19 cellular contexts compared by ENCODE assay signal in genomic region chr9:82903503-82903902, GRCh38.
DNase-seq lines count a peak whose midpoint lies in the region; ATAC-seq and TF ChIP-seq lines count a peak whose summit lies in the region.
"Had no signal": no experiment of that assay in that cellular context is flagged by ENCODE, and none has a peak within 500 bp of the region (broad histone marks: within the 10 kb centered on the region; RNA-seq: fewer than 3 reads in every experiment).

No MANE protein-coding gene starts in this region.

- intact Hi-C loops in activated naive CD4-positive, alpha-beta T cell treated with anti-CD3 and anti-CD28 coated beads for 36 hours (cut with micrococcal nuclease) = no loop called here

- H3K9me3 Mint-ChIP-seq in activated naive CD4-positive, alpha-beta T cell treated with anti-CD3 and anti-CD28 coated beads for 36 hours = no peaks in the 10 kb centered on the region
- H3K9me3 Mint-ChIP-seq: stimulated activated effector memory CD8-positive, alpha-beta T cell treated with anti-CD3 and anti-CD28 coated beads, Interleukin-12 subunit alpha, Interleukin-12 subunit beta, amount 100 ng/mL, for 72 hours had no signal

- H3K4me3 ChIP-seq in BE2C (ENCODE audit: low read depth, low read length) = no peak overlapping the region
- H3K4me3 ChIP-seq: cardiac muscle cell, dorsolateral prefrontal cortex had no signal

- in situ Hi-C loops in SK-MEL-5 (cut with HindIII; ENCODE audit: low pct_unique_long_range_greater_than_20kb, low sequenced_read_pairs) = no loop called here

- no peaks in the 10 kb centered on the region for H3K27me3 ChIP-seq in BE2C
- H3K27me3 ChIP-seq: cardiac muscle cell, dorsolateral prefrontal cortex had no signal

- no peaks in the 10 kb centered on the region for H3K27me3 Mint-ChIP-seq in activated naive CD4-positive, alpha-beta T cell treated with anti-CD3 and anti-CD28 coated beads for 36 hours (ENCODE audit: low read depth)

- H3K36me3 Mint-ChIP-seq in activated naive CD4-positive, alpha-beta T cell treated with anti-CD3 and anti-CD28 coated beads for 36 hours (ENCODE audit: low read depth) = no peaks in the 10 kb centered on the region
- H3K36me3 Mint-ChIP-seq: stimulated activated effector memory CD8-positive, alpha-beta T cell treated with anti-CD3 and anti-CD28 coated beads, Interleukin-12 subunit alpha, Interleukin-12 subunit beta, amount 100 ng/mL, for 72 hours had no signal

- H3K4me1 ChIP-seq in BE2C = no peaks in the 10 kb centered on the region

- H3K4me3 Mint-ChIP-seq in activated naive CD4-positive, alpha-beta T cell treated with anti-CD3 and anti-CD28 coated beads for 36 hours = no peak overlapping the region
- H3K4me3 Mint-ChIP-seq: stimulated activated effector memory CD8-positive, alpha-beta T cell treated with anti-CD3 and anti-CD28 coated beads, Interleukin-12 subunit alpha, Interleukin-12 subunit beta, amount 100 ng/mL, for 72 hours had no signal

- no peaks in the 10 kb centered on the region for H3K36me3 ChIP-seq in BE2C
- H3K36me3 ChIP-seq: cardiac muscle cell had no signal

- no peaks in the 10 kb centered on the region for H3K9me3 ChIP-seq in BE2C

- CTCF ChIA-PET in activated naive CD4-positive, alpha-beta T cell treated with anti-CD3 and anti-CD28 coated beads for 36 hours (lab: Charles Lee) = no interaction called here

- H3K4me1 Mint-ChIP-seq in activated naive CD4-positive, alpha-beta T cell treated with anti-CD3 and anti-CD28 coated beads for 36 hours (ENCODE audit: low read depth) = no peaks in the 10 kb centered on the region
- H3K4me1 Mint-ChIP-seq: stimulated activated effector memory CD8-positive, alpha-beta T cell treated with anti-CD3 and anti-CD28 coated beads, Interleukin-12 subunit alpha, Interleukin-12 subunit beta, amount 100 ng/mL, for 72 hours had no signal

- no peak overlapping the region for H3K27ac Mint-ChIP-seq in activated naive CD4-positive, alpha-beta T cell treated with anti-CD3 and anti-CD28 coated beads for 36 hours
- H3K27ac Mint-ChIP-seq: stimulated activated effector memory CD8-positive, alpha-beta T cell treated with anti-CD3 and anti-CD28 coated beads, Interleukin-12 subunit alpha, Interleukin-12 subunit beta, amount 100 ng/mL, for 72 hours had no signal

- ATAC-seq in GM19455 (IDR thresholded peaks at IDR 0.05; ENCODE audit: unreplicated experiment) = no peak
- ATAC-seq: left ventricle myocardium superior; right cardiac atrium; stimulated activated effector memory CD8-positive, alpha-beta T cell treated with anti-CD3 and anti-CD28 coated beads, Interleukin-12 subunit alpha, Interleukin-12 subunit beta, amount 100 ng/mL, for 72 hours had no signal

- TF ChIP-seq CTCF in BE2C (IDR thresholded peaks at IDR 0.05; ENCODE audit: low read depth, low read length) = peak; percentile 46

- DNase-seq in BE2C (peak; percentile 14), HT-29 (ENCODE audit: low spot score) (peak; percentile 5), SK-MEL-5 (ENCODE audit: low read depth, low spot score) (peak; percentile 24), iPS-NIHi7 (ENCODE audit: extremely low spot score) (peak; percentile 26), SHP77 (lab: John Stamatoyannopoulos, UW) (no peak), GM19238 (ENCODE audit: insufficient read length, low spot score) (no peak)
- no peak for DNase-seq in activated naive CD4-positive, alpha-beta T cell treated with anti-CD3 and anti-CD28 coated beads for 36 hours
- DNase-seq: activated CD4-positive, alpha-beta T cell treated with anti-CD3 and anti-CD28 coated beads, Interleukin-2, amount 50 U/mL, for 1 hour; activated gamma-delta T cell; COR-L47; dorsolateral prefrontal cortex; left ventricle myocardium superior; NCI-H1417 treated with DMSO at 0.1 percent for 48 hours; nucleus accumbens; right cardiac atrium; stimulated activated CD4-positive, alpha-beta T cell treated with anti-CD3 and anti-CD28 coated beads, Interleukin-15, amount 100 ng/mL, for 24 hours had no signal

Comparison
In these comparisons a context has a peak if more than half of its experiments do, and no peak if none do; other contexts are left out.
1. DNase-seq: peak in BE2C (single experiment), HT-29 (single experiment), SK-MEL-5 (single experiment) and iPS-NIHi7 (single experiment); none in SHP77 (0 of 2), GM19238 (single experiment) and activated naive CD4-positive, alpha-beta T cell treated with anti-CD3 and anti-CD28 coated beads for 36 hours (single experiment).